18 cellular contexts compared by ENCODE assay signal in the genomic region with DNA sequence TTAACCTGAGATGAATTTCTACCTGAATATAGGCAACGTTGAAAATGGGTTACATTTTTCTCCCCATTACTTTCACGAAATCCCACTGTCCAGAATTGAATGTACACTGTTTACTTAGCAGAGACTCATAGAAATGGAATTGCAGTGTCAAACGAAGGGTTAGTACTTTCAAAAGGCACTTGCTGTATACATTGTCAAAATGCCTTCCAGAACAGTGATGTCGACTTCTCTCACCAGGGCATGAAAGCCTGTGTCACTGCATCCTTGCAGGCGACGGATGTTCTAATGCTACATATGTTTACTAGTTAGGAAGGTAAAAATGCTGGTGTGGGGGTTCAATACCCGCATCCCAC. TPM values are rescaled to one million over a fixed set of nuclear protein-coding genes. Genes with fewer than 3 reads are reported as not detected.
"Had no signal": no experiment of that assay in that cellular context is flagged by ENCODE, and none has a peak within 500 bp of the region (broad histone marks: within the 10 kb centered on the region; RNA-seq: fewer than 3 reads in every experiment).

No MANE protein-coding gene starts in this region.

- H3K27me3 ChIP-seq: body of pancreas, foreskin keratinocyte, testis had no signal

- H3K4me1 ChIP-seq: body of pancreas, foreskin keratinocyte, testis had no signal

- H3K27ac ChIP-seq: body of pancreas, foreskin keratinocyte, testis had no signal

- H3K4me3 ChIP-seq: body of pancreas, coronary artery, testis had no signal

- DNase-seq: activated CD4-positive, alpha-beta memory T cell treated with anti-CD3 and anti-CD28 coated beads for 36 hours; activated CD4-positive, alpha-beta T cell treated with anti-CD3 and anti-CD28 coated beads for 36 hours; activated CD8-positive, alpha-beta memory T cell treated with anti-CD3 and anti-CD28 coated beads, Interleukin-2, amount 10 ng/mL, durations not matched to agents 7 days and 5 days; activated effector memory CD4-positive, alpha-beta T cell treated with Interleukin-2 at 50 U/mL for 16 hours; activated T-cell treated with anti-CD3 and anti-CD28 coated beads, Interleukin-2, amount 50 U/mL, for 4 hours; body of pancreas; central memory CD4-positive, alpha-beta T cell; effector CD4-positive, alpha-beta T cell; foreskin keratinocyte; islet precursor cell; SIG-M5; small intestine; stimulated activated CD4-positive, alpha-beta T cell treated with anti-CD3 and anti-CD28 coated beads, Interleukin-4, amount 100 ng/mL, for 4 hours; stimulated activated CD8-positive, alpha-beta memory T cell treated with anti-CD3 and anti-CD28 coated beads, Interleukin-4, amount 100 ng/mL, for 48 hours; stimulated activated naive CD4-positive, alpha-beta T cell treated with Interleukin-2 at 50 U/mL for 16 hours; T-helper 2 cell; testis had no signal

- ATAC-seq: activated CD4-positive, alpha-beta T cell treated with anti-CD3 and anti-CD28 coated beads for 36 hours; activated CD8-positive, alpha-beta memory T cell treated with anti-CD3 and anti-CD28 coated beads, Interleukin-2, amount 10 ng/mL, durations not matched to agents 7 days and 5 days; activated T-cell treated with anti-CD3 and anti-CD28 coated beads, Interleukin-2, amount 50 U/mL, for 4 hours; body of pancreas; foreskin keratinocyte had no signal

- H3K9me3 ChIP-seq: body of pancreas, testis had no signal

RNA-seq across cellular contexts. Expression of a gene that starts 41.2 kb away (rescaled TPM):
- total RNA-seq: activated CD4-positive, alpha-beta memory T cell treated with anti-CD3 and anti-CD28 coated beads for 36 hours; activated CD4-positive, alpha-beta T cell treated with anti-CD3 and anti-CD28 coated beads for 36 hours; activated CD8-positive, alpha-beta memory T cell treated with anti-CD3 and anti-CD28 coated beads, Interleukin-2, amount 10 ng/mL, durations not matched to agents 7 days and 5 days had no signal
